7 cellular contexts compared by ENCODE assay signal in genomic region chr19:40578442-40578908, GRCh38. TPM values are rescaled to one million over a fixed set of nuclear protein-coding genes. Genes with fewer than 3 reads are reported as not detected.
A peak's percentile ranks its signal among the peaks of the same experiment; 100 is the strongest.
DNase-seq lines count a peak whose midpoint lies in the region; ATAC-seq and TF ChIP-seq lines count a peak whose summit lies in the region.

No MANE protein-coding gene starts in this region.

- peak overlapping the region; percentile 85 for H3K4me3 Mint-ChIP-seq in activated CD4-positive, alpha-beta memory T cell treated with anti-CD3 and anti-CD28 coated beads, Interleukin-2, amount 10 ng/mL, durations not matched to agents 7 days and 5 days
- peak overlapping the region; percentile 80 to 96 (median 94) for H3K4me3 Mint-ChIP-seq in naive B cell

- no peak overlapping the region for H2AFZ ChIP-seq in Karpas-422 (ENCODE audit: low read length)

- peaks cover 29% of the 10 kb centered on the region for H3K36me3 Mint-ChIP-seq in activated CD4-positive, alpha-beta memory T cell treated with anti-CD3 and anti-CD28 coated beads, Interleukin-2, amount 10 ng/mL, durations not matched to agents 7 days and 5 days (ENCODE audit: low read depth)
- peaks cover 15 to 25% of the 10 kb centered on the region in 2 donors for H3K36me3 Mint-ChIP-seq in naive B cell

- peaks cover 24% of the 10 kb centered on the region for H3K4me1 Mint-ChIP-seq in activated CD4-positive, alpha-beta memory T cell treated with anti-CD3 and anti-CD28 coated beads, Interleukin-2, amount 10 ng/mL, durations not matched to agents 7 days and 5 days
- H3K4me1 Mint-ChIP-seq in naive B cell, result peaks cover 16 to 34% (median 28%) of the 10 kb centered on the region in 3 donors

- DNase-seq in Karpas-422 (no peak), naive B cell (no peak), AML-193 (lab: John Stamatoyannopoulos, UW) (no peak), ecto neural progenitor cell (ENCODE audit: low spot score) (no peak)
- no peak for DNase-seq in activated CD4-positive, alpha-beta memory T cell treated with anti-CD3 and anti-CD28 coated beads, Interleukin-2, amount 10 ng/mL, durations not matched to agents 7 days and 5 days
- DNase-seq in activated CD4-positive, CD25-positive, alpha-beta regulatory T cell (lab: John Stamatoyannopoulos, UW), result no peak

- H3K4me3 ChIP-seq in DOHH2 (ENCODE audit: low read length) (no peak overlapping the region), Karpas-422 (ENCODE audit: low read length) (no peak overlapping the region; the same call in 1 of the 2 replicates)

- no peaks in the 10 kb centered on the region for H3K27me3 Mint-ChIP-seq in activated CD4-positive, alpha-beta memory T cell treated with anti-CD3 and anti-CD28 coated beads, Interleukin-2, amount 10 ng/mL, durations not matched to agents 7 days and 5 days
- H3K27me3 Mint-ChIP-seq in naive B cell, result no peaks in the 10 kb centered on the region

- H3K27ac ChIP-seq in DOHH2 (ENCODE audit: low read depth, low read length) (no peak overlapping the region), Karpas-422 (ENCODE audit: low read length) (no peak overlapping the region)

- ATAC-seq in naive B cell (ENCODE audit: low read depth in 2 of 2), result no peak

- POLR2A ChIA-PET in activated CD4-positive, alpha-beta memory T cell treated with anti-CD3 and anti-CD28 coated beads, Interleukin-2, amount 10 ng/mL, durations not matched to agents 7 days and 5 days (lab: Charles Lee), result interaction anchor here (1.4 to 1.8 kb wide), 2 partner anchors 12 to 26 kb away, joined by 5 to 12 read pairs; no protein-coding TSS in a partner anchor

- H4K20me1 ChIP-seq in DOHH2 (ENCODE audit: control insufficient read depth, insufficient read depth, low read depth, low read length), result no peaks in the 10 kb centered on the region
- 0 out of 2 replicates have a peak, but pooled peaks cover 5% of the 10 kb centered on the region for H4K20me1 ChIP-seq in Karpas-422 (ENCODE audit: insufficient read depth, low read depth, low read length)

- H3K9ac ChIP-seq in Karpas-422 (ENCODE audit: low read length), result no peak overlapping the region

- no peaks in the 10 kb centered on the region for H3K9me3 ChIP-seq in DOHH2 (ENCODE audit: control insufficient read depth, insufficient read depth, low read length)
- H3K9me3 ChIP-seq in Karpas-422 (ENCODE audit: low read length), result no peaks in the 10 kb centered on the region

- H3K9me2 ChIP-seq in DOHH2 (replicated peaks; ENCODE audit: control insufficient read depth, low read length) (no peaks in the 10 kb centered on the region), Karpas-422 (replicated peaks; ENCODE audit: insufficient read depth, low read length) (no peaks in the 10 kb centered on the region)

- H3F3A ChIP-seq in DOHH2 (ENCODE audit: control insufficient read depth, insufficient read depth), result no peaks in the 10 kb centered on the region

- H3K9me3 Mint-ChIP-seq in activated CD4-positive, alpha-beta memory T cell treated with anti-CD3 and anti-CD28 coated beads, Interleukin-2, amount 10 ng/mL, durations not matched to agents 7 days and 5 days, result no peaks in the 10 kb centered on the region
- H3K9me3 Mint-ChIP-seq in naive B cell, result no peaks in the 10 kb centered on the region

- H3K4me2 ChIP-seq in DOHH2 (ENCODE audit: low read length) (peak overlapping the region; percentile 96; the same call in 1 of the 2 replicates), Karpas-422 (ENCODE audit: low read depth, low read length, poor library complexity, severe bottlenecking) (peak overlapping the region; percentile 87)

- H3K79me2 ChIP-seq in DOHH2 (ENCODE audit: control insufficient read depth, low read length), result peaks cover 9% of the 10 kb centered on the region
- H3K79me2 ChIP-seq in Karpas-422 (ENCODE audit: low read length), result peaks cover 19% of the 10 kb centered on the region

- TF ChIP-seq CTCF in DOHH2 (IDR thresholded peaks at IDR 0.05; ENCODE audit: low read depth, low read length, poor library complexity, severe bottlenecking), result no peak

- CTCF ChIA-PET in activated CD4-positive, alpha-beta memory T cell treated with anti-CD3 and anti-CD28 coated beads, Interleukin-2, amount 10 ng/mL, durations not matched to agents 7 days and 5 days (lab: Charles Lee), result interaction anchor here (1.0 to 1.2 kb wide), 2 partner anchors 27 to 158 kb away, joined by 3 to 4 read pairs; no protein-coding TSS in a partner anchor

- no peak overlapping the region for H3K27ac Mint-ChIP-seq in activated CD4-positive, alpha-beta memory T cell treated with anti-CD3 and anti-CD28 coated beads, Interleukin-2, amount 10 ng/mL, durations not matched to agents 7 days and 5 days
- peak overlapping the region in 2 of 6 donors; percentile 15 to 49 for H3K27ac Mint-ChIP-seq in naive B cell

- peaks cover 24% of the 10 kb centered on the region for H3K4me1 ChIP-seq in DOHH2 (ENCODE audit: control insufficient read depth, low read length)
- H3K4me1 ChIP-seq in Karpas-422 (ENCODE audit: low read length), result peaks cover 20% of the 10 kb centered on the region

- H3K27me3 ChIP-seq in DOHH2 (ENCODE audit: control insufficient read depth, low read length), result no peaks in the 10 kb centered on the region
- no peaks in the 10 kb centered on the region for H3K27me3 ChIP-seq in Karpas-422 (ENCODE audit: low read length)

- H3K36me3 ChIP-seq in DOHH2 (ENCODE audit: control insufficient read depth, low read length) (peaks cover 33% of the 10 kb centered on the region), Karpas-422 (ENCODE audit: insufficient read depth, low read length) (peaks cover 18% of the 10 kb centered on the region)

RNA-seq across cellular contexts. Expression of gene SHKBP1, which starts 1.8 kb away (rescaled TPM):
- total RNA-seq in Karpas-422 (2014; rRNA removed; shearing (Covaris generic); ENCODE audit: low replicate concordance), result 49.7 and 98.2 TPM in 2 replicates
- 100 to 1,000 TPM; 139 to 150 TPM for total RNA-seq in activated CD4-positive, alpha-beta memory T cell treated with anti-CD3 and anti-CD28 coated beads, Interleukin-2, amount 10 ng/mL, durations not matched to agents 7 days and 5 days
- polyA plus RNA-seq in naive B cell (ENCODE audit: low read depth in 6 of 6), result 100 to 1,000 TPM; 125 to 196 (median 152) TPM

RNA-seq across cellular contexts. Expression of gene LTBP4, which starts 22.7 kb away (rescaled TPM):
- total RNA-seq in Karpas-422 (2014; rRNA removed; shearing (Covaris generic); ENCODE audit: low replicate concordance), result 9.6 and 25.9 TPM in 2 replicates
- total RNA-seq in activated CD4-positive, alpha-beta memory T cell treated with anti-CD3 and anti-CD28 coated beads, Interleukin-2, amount 10 ng/mL, durations not matched to agents 7 days and 5 days, result 100 to 1,000 TPM; 121 to 122 TPM
- 10 to 100 TPM in 5 of 6 donors, 1 to 10 TPM in 1; 9.6 to 18.1 (median 14.5) TPM for polyA plus RNA-seq in naive B cell (ENCODE audit: low read depth in 6 of 6)
